ENCODE assay signal across 20 cellular contexts in the genomic region with DNA sequence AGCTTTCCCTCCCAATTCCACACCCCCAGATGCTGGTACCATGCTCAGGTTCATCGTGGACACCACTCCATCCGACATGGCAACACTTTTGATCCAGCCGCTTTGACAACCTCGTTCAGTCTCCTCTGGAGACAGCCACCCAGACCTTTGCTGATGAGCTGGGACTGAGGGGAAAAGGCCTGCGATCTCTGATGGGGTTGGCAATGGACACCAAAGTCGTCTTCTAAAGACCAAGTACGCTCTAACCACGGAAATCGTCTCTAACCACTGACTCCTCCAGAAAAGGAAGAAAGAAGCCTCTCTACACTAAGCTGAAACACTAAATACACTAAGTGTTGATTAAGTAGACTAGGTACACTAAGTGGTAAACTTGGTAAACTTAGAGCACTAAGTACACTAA. TPM values are rescaled to one million over a fixed set of nuclear protein-coding genes. Genes with fewer than 3 reads are reported as not detected.
DNase-seq lines count a peak whose midpoint lies in the region; ATAC-seq, FAIRE-seq and TF ChIP-seq lines count a peak whose summit lies in the region.
"Had no signal": no experiment of that assay in that cellular context is flagged by ENCODE, and none has a peak within 500 bp of the region (broad histone marks: within the 10 kb centered on the region; RNA-seq: fewer than 3 reads in every experiment).

No MANE protein-coding gene starts in this region.

- TF ChIP-seq CTCF in Loucy (conservative IDR thresholded peaks at IDR 0.05; ENCODE audit: low read length) (no peak), GM12878 (IDR thresholded peaks at IDR 0.05 in 2 of 3, conservative IDR thresholded peaks at IDR 0.05 in 1 of 3; ENCODE audit: control insufficient read depth in 2 of 3, extremely low read depth in 1 of 3, insufficient read depth in 1 of 3, low read depth in 3 of 3, low read length in 3 of 3) (no peak), psoas muscle (IDR thresholded peaks at IDR 0.05) (no peak), mesothelial cell of epicardium (IDR thresholded peaks at IDR 0.05; ENCODE audit: unreplicated experiment) (no peak)

- H3K27ac Mint-ChIP-seq in T-helper 2 cell treated with Interferon-gamma antibody and Interleukin-4, amounts not matched to agents 5 μg/mL and 100 μg/mL, for 36 hours, result no peak overlapping the region
- H3K27ac Mint-ChIP-seq in mesothelial cell of epicardium, result no peak overlapping the region
- H3K27ac Mint-ChIP-seq: activated CD4-positive, alpha-beta T cell treated with anti-CD3 and anti-CD28 coated beads for 36 hours; endodermal cell had no signal

- H3F3A ChIP-seq in Loucy (ENCODE audit: low read depth), result no peaks in the 10 kb centered on the region

- no peak for TF ChIP-seq POLR2A in GM12878 (IDR thresholded peaks at IDR 0.05; ENCODE audit: low read depth, low read length)

- peaks cover 9% of the 10 kb centered on the region for H4K20me1 ChIP-seq in Loucy (ENCODE audit: insufficient read depth, low read length, poor library complexity, severe bottlenecking)
- no peaks in the 10 kb centered on the region for H4K20me1 ChIP-seq in GM12878 (ENCODE audit: control insufficient read depth, insufficient read depth)

- ATAC-seq in GM12878 (no peak; the same call in 2 of the 3 replicates), psoas muscle (no peak)

- H3K79me2 ChIP-seq in Loucy (ENCODE audit: insufficient read depth, low read length) (no peaks in the 10 kb centered on the region), GM12878 (ENCODE audit: control insufficient read depth, insufficient read depth, low read length) (no peaks in the 10 kb centered on the region)

- POLR2A ChIA-PET in GM12878 (lab: Charles Lee), result no interaction called here

- SMC1A ChIA-PET in GM12878 (lab: Charles Lee; ENCODE audit: uncharacterized antibody, unreplicated experiment), result no interaction called here

- CTCF ChIA-PET in GM12878 (lab: Yijun Ruan, JAX), result interaction anchor here (1.2 to 2.0 kb wide), 3 partner anchors 10 to 134 kb away, joined by 5 to 7 read pairs (median 5); no protein-coding TSS in a partner anchor

- H3K27me3 Mint-ChIP-seq in T-helper 2 cell treated with Interferon-gamma antibody and Interleukin-4, amounts not matched to agents 5 μg/mL and 100 μg/mL, for 36 hours (ENCODE audit: low read depth), result peaks cover 91% of the 10 kb centered on the region
- peaks cover 98% of the 10 kb centered on the region for H3K27me3 Mint-ChIP-seq in mesothelial cell of epicardium (ENCODE audit: low read depth)

- H3K27me3 ChIP-seq in Loucy (ENCODE audit: insufficient read depth, low read length, poor library complexity, severe bottlenecking), result peaks cover 93% of the 10 kb centered on the region
- peaks cover 22 to 40% of the 10 kb centered on the region in 2 experiments for H3K27me3 ChIP-seq in GM12878 (replicated peaks in 1 of 2; ENCODE audit: control insufficient read depth in 2 of 2, insufficient read depth in 2 of 2, low read length in 1 of 2)
- peaks cover 3 to 99% (median 42%) of the 10 kb centered on the region in 3 donors for H3K27me3 ChIP-seq in psoas muscle (ENCODE audit: insufficient read depth in 3 of 3, low read length in 2 of 3)

- H3K4me3 Mint-ChIP-seq in T-helper 2 cell treated with Interferon-gamma antibody and Interleukin-4, amounts not matched to agents 5 μg/mL and 100 μg/mL, for 36 hours, result peak overlapping the region; percentile 2
- H3K4me3 Mint-ChIP-seq in mesothelial cell of epicardium, result no peak overlapping the region
- H3K4me3 Mint-ChIP-seq: activated CD4-positive, alpha-beta T cell treated with anti-CD3 and anti-CD28 coated beads for 36 hours; endodermal cell had no signal

- BruUV-seq in GM12878 (replicated peaks; lab: Mats Ljungman, UMichigan), result no TSS peak

- no peak overlapping the region for H3K9ac ChIP-seq in Loucy (ENCODE audit: low read depth, low read length, poor library complexity, severe bottlenecking)
- no peak overlapping the region for H3K9ac ChIP-seq in GM12878 (ENCODE audit: control insufficient read depth, insufficient read depth, low read length)

- in situ Hi-C loops in GM12878 (cut with MboI), result loop anchor here (10.0 kb wide), 1 partner anchor 632 kb away; no protein-coding TSS in a partner anchor

- H3K4me1 Mint-ChIP-seq in T-helper 2 cell treated with Interferon-gamma antibody and Interleukin-4, amounts not matched to agents 5 μg/mL and 100 μg/mL, for 36 hours (ENCODE audit: low read depth), result peaks cover 16% of the 10 kb centered on the region
- peaks cover 4% of the 10 kb centered on the region for H3K4me1 Mint-ChIP-seq in mesothelial cell of epicardium

- 26% methylated on average over 9 of the region's 9 CpGs for WGBS in GM12878 (ENCODE audit: insufficient coverage, insufficient replicate concordance, low lambda C conversion rate, missing lambda C conversion rate)
- 43 to 55% (median 44%) methylated on average over 9 of the region's 9 CpGs for WGBS in psoas muscle, 3 donors

- no peak overlapping the region for H3K27ac ChIP-seq in GM12878 (ENCODE audit: control insufficient read depth, insufficient read depth)
- H3K27ac ChIP-seq in psoas muscle, result no peak overlapping the region
- H3K27ac ChIP-seq: ascending aorta, heart right ventricle, HL-60, PC-9, SJSA1, thoracic aorta had no signal

- RAD21 ChIA-PET in GM12878 (lab: Charles Lee; ENCODE audit: unreplicated experiment), result interaction anchor here (0.8 to 2.1 kb wide), 2 partner anchors 10 to 19 kb away, joined by 3 to 5 read pairs; no protein-coding TSS in a partner anchor

- H3K36me3 ChIP-seq in Loucy (ENCODE audit: insufficient read depth, low read length) (no peaks in the 10 kb centered on the region), GM12878 (ENCODE audit: control insufficient read depth in 2 of 2, insufficient read depth in 2 of 2, low read length in 1 of 2) (no peaks in the 10 kb centered on the region), psoas muscle (ENCODE audit: insufficient read depth in 1 of 2, low read depth in 1 of 2) (no peaks in the 10 kb centered on the region)
- H3K36me3 ChIP-seq: ascending aorta, HAP-1, heart right ventricle, SJSA1, thoracic aorta had no signal

- TF ChIP-seq RAD21 in GM12878 (IDR thresholded peaks at IDR 0.05; ENCODE audit: insufficient read depth, low read depth, low read length), result no peak

- no peaks in the 10 kb centered on the region for H3K9me3 ChIP-seq in Loucy (ENCODE audit: insufficient read depth, low read depth, low read length)
- H3K9me3 ChIP-seq in GM12878 (replicated peaks; ENCODE audit: control insufficient read depth, insufficient read depth, low read length), result no peaks in the 10 kb centered on the region; the same call in 1 of the 3 replicates
- H3K9me3 ChIP-seq in psoas muscle, result no peaks in the 10 kb centered on the region
- H3K9me3 ChIP-seq: ascending aorta, thoracic aorta had no signal

- peaks cover 22% of the 10 kb centered on the region for H3K9me3 Mint-ChIP-seq in T-helper 2 cell treated with Interferon-gamma antibody and Interleukin-4, amounts not matched to agents 5 μg/mL and 100 μg/mL, for 36 hours
- peaks cover 12% of the 10 kb centered on the region for H3K9me3 Mint-ChIP-seq in mesothelial cell of epicardium
- H3K9me3 Mint-ChIP-seq: endodermal cell had no signal

- H3K4me3 ChIP-seq in Loucy (ENCODE audit: low read length, poor library complexity, severe bottlenecking) (peak overlapping the region; percentile 30), GM12878 (no peak overlapping the region), psoas muscle (peak overlapping the region; percentile 2)
- H3K4me3 ChIP-seq: ascending aorta, HAP-1, lung, PC-9, SJSA1 had no signal

- peak; percentile 75 for FAIRE-seq in GM12878 (lab: Jason Lieb, UNC)

- H3K9me2 ChIP-seq in Loucy (replicated peaks; ENCODE audit: low read depth, low read length), result no peaks in the 10 kb centered on the region

- no peaks in the 10 kb centered on the region for H3K36me3 Mint-ChIP-seq in T-helper 2 cell treated with Interferon-gamma antibody and Interleukin-4, amounts not matched to agents 5 μg/mL and 100 μg/mL, for 36 hours (ENCODE audit: low read depth)
- no peaks in the 10 kb centered on the region for H3K36me3 Mint-ChIP-seq in mesothelial cell of epicardium

- no peak for DNase-seq in T-helper 2 cell treated with Interferon-gamma antibody and Interleukin-4, amounts not matched to agents 5 μg/mL and 100 μg/mL, for 36 hours (ENCODE audit: low spot score)
- DNase-seq in T-helper 2 cell (no peak), GM12878 (ENCODE audit: low read depth, low spot score) (no peak), psoas muscle (no peak), glomerular visceral epithelial cell (ENCODE audit: extremely low spot score) (no peak), NCI-H2029 (lab: John Stamatoyannopoulos, UW) (no peak), mesothelial cell of epicardium (ENCODE audit: low spot score in 2 of 2, unreplicated experiment in 2 of 2) (no peak)
- DNase-seq: activated T-cell treated with anti-CD3 and anti-CD28 coated beads for 4 hours, endodermal cell, NCI-H1105 had no signal

- H3K4me1 ChIP-seq in Loucy (ENCODE audit: insufficient read depth, low read length, poor library complexity, severe bottlenecking), result peaks cover 14% of the 10 kb centered on the region
- peaks cover 5% of the 10 kb centered on the region; the same call in 1 of the 2 replicates for H3K4me1 ChIP-seq in GM12878 (ENCODE audit: control insufficient read depth, insufficient read depth, low read length)
- H3K4me1 ChIP-seq in psoas muscle, result peaks cover 16% of the 10 kb centered on the region
- H3K4me1 ChIP-seq: HAP-1 had no signal

- no peak overlapping the region for H2AFZ ChIP-seq in Loucy (ENCODE audit: low read length)
- no peak overlapping the region for H2AFZ ChIP-seq in GM12878 (ENCODE audit: control insufficient read depth, low read depth, low read length)
- H2AFZ ChIP-seq: PC-9 had no signal

- intact Hi-C loops in GM12878 (cut with micrococcal nuclease; ENCODE audit: unreplicated experiment) (no loop called here), psoas muscle (cut with DNase I) (no loop called here)

- TF ChIP-seq EP300 in GM12878 (IDR thresholded peaks at IDR 0.05; ENCODE audit: borderline replicate concordance in 1 of 2, control insufficient read depth in 1 of 2, low read depth in 2 of 2, low read length in 2 of 2), result no peak

- peak overlapping the region; percentile 52 for H3K4me2 ChIP-seq in Loucy (ENCODE audit: low read depth, low read length, poor library complexity, severe bottlenecking)
- no peak overlapping the region for H3K4me2 ChIP-seq in GM12878 (ENCODE audit: control insufficient read depth, insufficient read depth)
- H3K4me2 ChIP-seq: PC-9 had no signal

RNA-seq across cellular contexts. Expression of gene HLA-E, which starts 26.1 kb away (rescaled TPM):
- total RNA-seq in GM12878 (2013; cell fraction: nucleolus; rRNA removed), result 370 and 377 TPM in 2 replicates
- total RNA-seq in GM12878 (2014; rRNA removed) (483 and 499 TPM in 2 replicates), GM12878 (2014; rRNA removed; fragmentation: Illumina TruSeq; extraction: Trizol) (262 and 265 TPM in 2 replicates), GM12878 (2021) (390 and 409 TPM in 2 replicates), psoas muscle (100 to 1,000 TPM in 1 of 4 donors, 10 to 100 TPM in 3; 85.1 to 152 (median 92.4) TPM), mesothelial cell of epicardium (59.5 to 61.9 TPM (median 61.7 TPM) in 3 replicates)
- 300 TPM for polyA plus RNA-seq in GM12878 (2011; ENCODE audit: low read depth)
- polyA plus RNA-seq in GM12878 (2011; rRNA removed) (259 and 321 TPM in 2 replicates), GM12878 (2014; fragmentation: Illumina TruSeq; extraction: Trizol) (157 and 256 TPM in 2 replicates), GM12878 (2014; fragmentation: Nextera tagmentation; extraction: Ambion mirVana) (10 to 100 TPM; 35.1 to 62.3 TPM), GM12878 (2014; rRNA removed) (480 and 510 TPM in 2 replicates), GM12878 (2016; fragmentation: Nextera tagmentation; extraction: Ambion mirVana) (100 to 1,000 TPM; 251 to 272 TPM), psoas muscle (100 to 1,000 TPM in 1 of 3 donors, 10 to 100 TPM in 2; 75.2 to 168 (median 98.5) TPM)
- 371 and 460 TPM in 2 replicates for polyA plus RNA-seq in GM12878 (2011; cell fraction: cytosol; rRNA removed)
- 254 and 282 TPM in 2 replicates for polyA plus RNA-seq in GM12878 (2011; cell fraction: nucleus; rRNA removed)
- 497 and 532 TPM in 2 replicates for polyA plus RNA-seq in GM12878 (2012)
- 217 and 352 TPM in 2 replicates for polyA minus RNA-seq in GM12878 (2011; rRNA and poly(A)+ RNA removed)
- polyA minus RNA-seq in GM12878 (2011; cell fraction: cytosol; rRNA and poly(A)+ RNA removed), result 109 and 129 TPM in 2 replicates
- 98.8 and 156 TPM in 2 replicates for polyA minus RNA-seq in GM12878 (2011; cell fraction: nucleus; rRNA and poly(A)+ RNA removed)
